In the genomic region with DNA sequence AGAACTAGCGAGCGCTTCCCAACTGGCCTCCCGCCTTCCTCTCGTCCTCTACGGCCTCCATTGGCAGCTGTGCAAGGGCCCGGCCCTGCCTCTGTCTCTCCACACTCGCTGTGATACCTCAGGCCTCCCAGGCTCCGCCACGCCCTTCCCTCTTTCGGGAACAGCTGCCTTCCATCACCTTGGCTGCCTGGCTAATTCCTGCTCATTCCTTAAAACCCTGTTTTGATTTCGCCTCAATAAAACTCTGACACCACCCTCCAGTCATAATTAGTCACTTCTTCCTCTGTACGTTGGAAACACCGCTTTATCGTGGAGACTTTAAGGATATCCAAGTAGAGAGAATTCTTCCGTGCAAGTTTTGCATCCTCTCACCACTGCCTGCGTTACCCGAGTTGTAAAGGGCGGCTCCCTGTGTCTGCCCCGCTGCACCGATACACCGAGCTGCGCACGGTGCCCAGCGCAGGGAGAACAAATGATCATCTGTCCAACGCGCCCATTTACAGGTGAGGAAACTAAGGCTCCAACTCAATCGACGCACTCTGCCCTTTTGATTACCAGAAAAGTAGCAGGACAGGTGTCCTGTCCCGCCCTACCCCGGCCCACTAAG, we compare ENCODE assay signal across 8 cellular contexts.
DNase-seq lines count a peak whose midpoint lies in the region; ATAC-seq and TF ChIP-seq lines count a peak whose summit lies in the region.

No MANE protein-coding gene starts in this region.

- POLR2A ChIA-PET in WTC11 (lab: Charles Lee) (interaction anchor here (0.8 kb wide), 1 partner anchor 145 kb away, joined by 3 read pairs; no protein-coding TSS in a partner anchor), GM10248 (lab: Yijun Ruan, JAX) (no interaction called here)

- peak overlapping the region; percentile 51 for H3K4me3 ChIP-seq in iPS-18a (ENCODE audit: low read length)
- H3K4me3 ChIP-seq in suprapubic skin = peak overlapping the region; percentile 58

- 32% methylated on average over 27 of the region's 30 CpGs for WGBS in suprapubic skin

- H3K9me3 Mint-ChIP-seq in WTC11 = no peaks in the 10 kb centered on the region

- TF ChIP-seq POLR2A in suprapubic skin (IDR thresholded peaks at IDR 0.05) = no peak

- DNase-seq in DMS53 (lab: John Stamatoyannopoulos, UW) (peak; percentile 68), WTC11 (ENCODE audit: low spot score) (peak; percentile 45), suprapubic skin (ENCODE audit: low spot score in 2 of 2) (no peak), SK-N-DZ (ENCODE audit: low spot score) (no peak), GM10248 (ENCODE audit: extremely low spot score) (no peak)

- H3K4me1 ChIP-seq in iPS-18a (ENCODE audit: control insufficient read depth, low read depth, low read length) (peaks cover 13% of the 10 kb centered on the region), suprapubic skin (peaks cover 42% of the 10 kb centered on the region)

- H3K27me3 Mint-ChIP-seq in WTC11 (ENCODE audit: low read depth) = peaks cover 26% of the 10 kb centered on the region

- H3K27ac ChIP-seq in iPS-18a (ENCODE audit: low read length) = no peak overlapping the region
- H3K27ac ChIP-seq in suprapubic skin = peak overlapping the region; percentile 64

- no peaks in the 10 kb centered on the region for H3K36me3 ChIP-seq in iPS-18a (ENCODE audit: control insufficient read depth, low read depth, low read length)
- H3K36me3 ChIP-seq in suprapubic skin = no peaks in the 10 kb centered on the region

- H3K27ac Mint-ChIP-seq in WTC11 = no peak overlapping the region

- no peak overlapping the region for H3K9ac ChIP-seq in iPS-18a (ENCODE audit: low read length)

- TF ChIP-seq CTCF in WTC11 (IDR thresholded peaks at IDR 0.05) (no peak), suprapubic skin (IDR thresholded peaks at IDR 0.05) (no peak), GM10248 (IDR thresholded peaks at IDR 0.05; ENCODE audit: control extremely low read depth, extremely low read depth, low read depth, missing control alignments) (no peak)

- CTCF ChIA-PET in WTC11 (lab: Charles Lee) = interaction anchor here (1.0 to 2.9 kb wide), 5 partner anchors 13 to 192 kb away, joined by 3 to 10 read pairs (median 5); no protein-coding TSS in a partner anchor
- CTCF ChIA-PET in GM10248 (lab: Yijun Ruan, JAX) = no interaction called here

- H3K36me3 Mint-ChIP-seq in WTC11 = no peaks in the 10 kb centered on the region; the same call in 1 of the 2 replicates

- ATAC-seq in HG02571 (IDR thresholded peaks at IDR 0.05; ENCODE audit: unreplicated experiment) = peak; percentile 6
- peak; percentile 7 for ATAC-seq in WTC11
- ATAC-seq in GM18873 (IDR thresholded peaks at IDR 0.05; ENCODE audit: low FRiP score, unreplicated experiment) = no peak

- H3K4me3 Mint-ChIP-seq in WTC11 = peak overlapping the region; percentile 83

- no peak for TF ChIP-seq EP300 in suprapubic skin (IDR thresholded peaks at IDR 0.05)

- peaks cover 32% of the 10 kb centered on the region for H3K27me3 ChIP-seq in iPS-18a (ENCODE audit: control insufficient read depth, insufficient read depth, low read length)
- no peaks in the 10 kb centered on the region for H3K27me3 ChIP-seq in suprapubic skin

- H3K4me1 Mint-ChIP-seq in WTC11 = peaks cover 36% of the 10 kb centered on the region

- H3K9me3 ChIP-seq in iPS-18a (ENCODE audit: control insufficient read depth, low read depth, low read length) (no peaks in the 10 kb centered on the region), suprapubic skin (no peaks in the 10 kb centered on the region)

TF ChIP-seq in WTC11, 78 proteins besides CTCF, POLR2A, EP300 and RAD21:
- TF ChIP-seq GTF2I (CRISPR knock-in tag; conservative IDR thresholded peaks at IDR 0.05) (peak; percentile 55; the same call in 1 of the 2 replicates), SP1 (CRISPR knock-in tag; conservative IDR thresholded peaks at IDR 0.05) (0 out of 2 replicates have a peak, but pooled peaks have one; percentile 21), KAT7 (CRISPR knock-in tag; IDR thresholded peaks at IDR 0.05; ENCODE audit: borderline replicate concordance) (no peak), FOXP1 (CRISPR knock-in tag; IDR thresholded peaks at IDR 0.05; ENCODE audit: borderline replicate concordance) (0 out of 2 replicates have a peak, but pooled peaks have one; percentile 34), TCF7 (CRISPR knock-in tag; IDR thresholded peaks at IDR 0.05; ENCODE audit: low read depth) (no peak)

Comparison
In these comparisons a context has a peak if more than half of its experiments do, and no peak if none do; other contexts are left out.
1. DNase-seq: peak in DMS53 (single experiment) and WTC11 (single experiment); none in suprapubic skin (0 of 2), SK-N-DZ (single experiment) and GM10248 (single experiment).